Comparison of ENCODE assay signal across 20 cellular contexts in the genomic region with DNA sequence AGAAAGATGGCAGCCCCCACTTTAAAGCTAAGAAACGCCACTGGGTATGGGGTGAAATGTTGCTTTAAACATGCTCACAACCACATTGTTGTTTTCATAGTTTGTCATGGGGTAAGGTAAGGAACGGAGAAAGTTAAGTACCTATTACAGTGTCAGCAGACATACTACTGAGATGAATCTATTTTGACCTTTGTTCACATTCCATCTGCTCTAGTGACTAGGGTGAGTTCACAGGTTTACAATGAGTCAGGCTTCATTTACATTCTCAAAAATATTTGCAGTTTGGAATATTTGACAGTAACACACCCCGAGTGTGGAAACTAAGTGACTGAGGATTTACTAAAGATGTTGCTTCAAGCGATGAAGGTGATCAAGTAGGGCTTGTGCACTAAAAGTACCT.
DNase-seq lines count a peak whose midpoint lies in the region; ATAC-seq and TF ChIP-seq lines count a peak whose summit lies in the region.
"Had no signal": no experiment of that assay in that cellular context is flagged by ENCODE, and none has a peak within 500 bp of the region (broad histone marks: within the 10 kb centered on the region; RNA-seq: fewer than 3 reads in every experiment).

No MANE protein-coding gene starts in this region.

- H3K9me3 ChIP-seq in left lung, result peaks cover 0 to 6% of the 10 kb centered on the region in 2 donors

- H3K27ac Mint-ChIP-seq in activated T-helper 17 cell treated with anti-CD3 and anti-CD28 coated beads, Interleukin-2, amount 50 U/mL, for 72 hours, result no peak overlapping the region
- H3K27ac Mint-ChIP-seq in chondrocyte (ENCODE audit: unreplicated experiment), result no peak overlapping the region
- H3K27ac Mint-ChIP-seq: activated naive CD4-positive, alpha-beta T cell treated with anti-CD3 and anti-CD28 coated beads, Interleukin-2, amount 50 U/mL, for 24 hours had no signal

- DNase-seq in GM03348 (ENCODE audit: low spot score), result peak; percentile 11
- DNase-seq in HT-29 (ENCODE audit: low spot score), result peak; percentile 57
- DNase-seq in left lung, result no peak
- DNase-seq in NOMO-1 (lab: John Stamatoyannopoulos, UW; ENCODE audit: unreplicated experiment in 2 of 2), result no peak
- DNase-seq in chondrocyte (ENCODE audit: low spot score), result no peak
- DNase-seq: activated CD4-positive, CD25-positive, alpha-beta regulatory T cell; caudate nucleus; effector CD4-positive, alpha-beta T cell; left ventricle myocardium inferior; NCI-H1092; NCI-H2171 treated with DMSO at 0.1 percent for 48 hours; occipital lobe; sigmoid colon; stimulated activated CD4-positive, alpha-beta T cell treated with anti-CD3 and anti-CD28 coated beads, Interleukin-2, amount 100 ng/mL, for 48 hours; T-helper 2 cell had no signal

- H3K4me1 Mint-ChIP-seq in activated T-helper 17 cell treated with anti-CD3 and anti-CD28 coated beads, Interleukin-2, amount 50 U/mL, for 72 hours, result peaks cover 7% of the 10 kb centered on the region
- no peaks in the 10 kb centered on the region for H3K4me1 Mint-ChIP-seq in chondrocyte (ENCODE audit: low read depth)

- ATAC-seq in activated T-helper 17 cell treated with anti-CD3 and anti-CD28 coated beads, Interleukin-2, amount 50 U/mL, for 72 hours (replicated peaks), result peak; percentile 63
- ATAC-seq in left lung, result peak; percentile 34
- no peak for ATAC-seq in HG03342 (IDR thresholded peaks at IDR 0.05; ENCODE audit: unreplicated experiment)
- ATAC-seq: Right ventricle myocardium inferior had no signal

- H3K36me3 ChIP-seq in left lung, result no peaks in the 10 kb centered on the region
- H3K36me3 ChIP-seq: BLaER1 treated with 17β-estradiol and CSF1 and Interleukin-3, amounts not matched to agents 10 nM and 100 nM; left ventricle myocardium inferior; sigmoid colon had no signal

- H3K4me3 Mint-ChIP-seq in activated T-helper 17 cell treated with anti-CD3 and anti-CD28 coated beads, Interleukin-2, amount 50 U/mL, for 72 hours, result no peak overlapping the region
- no peak overlapping the region for H3K4me3 Mint-ChIP-seq in chondrocyte (ENCODE audit: unreplicated experiment)
- H3K4me3 Mint-ChIP-seq: activated naive CD4-positive, alpha-beta T cell treated with anti-CD3 and anti-CD28 coated beads, Interleukin-2, amount 50 U/mL, for 24 hours had no signal

- TF ChIP-seq CTCF in left lung (IDR thresholded peaks at IDR 0.05), result no peak
- TF ChIP-seq CTCF in chondrocyte (IDR thresholded peaks at IDR 0.05), result no peak

- intact Hi-C loops in left lung (cut with DNase I), result no loop called here

- no peak overlapping the region for H3K4me3 ChIP-seq in left lung
- H3K4me3 ChIP-seq: BLaER1 treated with 17β-estradiol and CSF1 and Interleukin-3, amounts not matched to agents 10 nM and 100 nM; left ventricle myocardium inferior; sigmoid colon had no signal

- H3K27me3 Mint-ChIP-seq in activated T-helper 17 cell treated with anti-CD3 and anti-CD28 coated beads, Interleukin-2, amount 50 U/mL, for 72 hours, result peaks cover 7% of the 10 kb centered on the region
- no peaks in the 10 kb centered on the region for H3K27me3 Mint-ChIP-seq in chondrocyte (ENCODE audit: low read depth)
- H3K27me3 Mint-ChIP-seq: activated naive CD4-positive, alpha-beta T cell treated with anti-CD3 and anti-CD28 coated beads, Interleukin-2, amount 50 U/mL, for 24 hours had no signal

- peaks cover 21% of the 10 kb centered on the region for H3K9me3 Mint-ChIP-seq in activated T-helper 17 cell treated with anti-CD3 and anti-CD28 coated beads, Interleukin-2, amount 50 U/mL, for 72 hours
- H3K9me3 Mint-ChIP-seq in chondrocyte (ENCODE audit: low read depth), result peaks cover 29% of the 10 kb centered on the region

- H3K4me1 ChIP-seq in left lung, result no peaks in the 10 kb centered on the region
- H3K4me1 ChIP-seq: BLaER1 treated with 17β-estradiol and CSF1 and Interleukin-3, amounts not matched to agents 10 nM and 100 nM; left ventricle myocardium inferior; sigmoid colon had no signal

- no peaks in the 10 kb centered on the region for H3K27me3 ChIP-seq in left lung
- H3K27me3 ChIP-seq: BLaER1 treated with 17β-estradiol and CSF1 and Interleukin-3, amounts not matched to agents 10 nM and 100 nM; sigmoid colon had no signal

- no peaks in the 10 kb centered on the region for H3K36me3 Mint-ChIP-seq in activated T-helper 17 cell treated with anti-CD3 and anti-CD28 coated beads, Interleukin-2, amount 50 U/mL, for 72 hours (ENCODE audit: low read depth)
- no peaks in the 10 kb centered on the region for H3K36me3 Mint-ChIP-seq in chondrocyte (ENCODE audit: low read depth)
- H3K36me3 Mint-ChIP-seq: activated naive CD4-positive, alpha-beta T cell treated with anti-CD3 and anti-CD28 coated beads, Interleukin-2, amount 50 U/mL, for 24 hours had no signal

- H3K27ac ChIP-seq in left lung, result no peak overlapping the region
- H3K27ac ChIP-seq: BLaER1 treated with 17β-estradiol and CSF1 and Interleukin-3, amounts not matched to agents 10 nM and 100 nM; left ventricle myocardium inferior; sigmoid colon had no signal

Comparison
In these comparisons a context has a peak if more than half of its experiments do, and no peak if none do; other contexts are left out.
1. DNase-seq: peak in GM03348 (single experiment) and HT-29 (single experiment); none in left lung (0 of 2), NOMO-1 (0 of 2) and chondrocyte (single experiment).